In genomic region chr19:44998025-44998424, GRCh38 we compare ENCODE assay signal across 1 cellular context.
TF ChIP-seq lines count a peak whose summit lies in the region.

No MANE protein-coding gene starts in this region.

TF ChIP-seq in K562, 482 proteins besides CTCF, POLR2A, EP300 and RAD21:
- TF ChIP-seq BCOR (IDR thresholded peaks at IDR 0.05) = peak; percentile 95
- TF ChIP-seq MAX (CRISPR knock-in tag; IDR thresholded peaks at IDR 0.05) = 0 out of 2 replicates have a peak, but pooled peaks have one; percentile 29
- peak in 1 of 2 experiments; percentile 42; a peak in 2 of 4 replicates for TF ChIP-seq HDAC1 (IDR thresholded peaks at IDR 0.05)
- no peak for TF ChIP-seq PCBP1 (IDR thresholded peaks at IDR 0.05; ENCODE audit: low read depth, low read length, poor library complexity, severe bottlenecking)
- TF ChIP-seq RCOR1 (IDR thresholded peaks at IDR 0.05; ENCODE audit: borderline replicate concordance in 1 of 2, low read depth in 2 of 2, low read length in 2 of 2) = peak in 1 of 2 experiments; percentile 39; a peak in 1 of 4 replicates
- TF ChIP-seq HDAC2 (IDR thresholded peaks at IDR 0.05) = peak; percentile 57; the same call in 1 of the 2 replicates
- TF ChIP-seq KDM1A (IDR thresholded peaks at IDR 0.05) = peak; percentile 69 to 85
- peak; percentile 90 for TF ChIP-seq SMARCA5 (IDR thresholded peaks at IDR 0.05)
- TF ChIP-seq RREB1 (CRISPR knock-in tag; IDR thresholded peaks at IDR 0.05) = no peak
TF ChIP-seq in K562: peak in this region for 7.
